In genomic region chr2:207097278-207097677, GRCh38 we compare ENCODE assay signal across 19 cellular contexts.
"Had no signal": no experiment of that assay in that cellular context is flagged by ENCODE, and none has a peak within 500 bp of the region (broad histone marks: within the 10 kb centered on the region; RNA-seq: fewer than 3 reads in every experiment).

No MANE protein-coding gene starts in this region.

- H3K27me3 ChIP-seq: adrenal gland, esophagus squamous epithelium, sigmoid colon, spleen had no signal

- H3K27ac ChIP-seq: adrenal gland, esophagus squamous epithelium, prostate gland, sigmoid colon, spleen, WERI-Rb-1 had no signal

- H3K4me3 ChIP-seq: adrenal gland, esophagus squamous epithelium, prostate gland, sigmoid colon, spleen, thoracic aorta had no signal

- DNase-seq: activated CD4-positive, alpha-beta T cell treated with anti-CD3 and anti-CD28 coated beads, Interleukin-2, amount 50 U/mL, for 4 hours; activated effector memory CD4-positive, alpha-beta T cell treated with anti-CD3 and anti-CD28 coated beads, Interleukin-2, amount 50 U/mL, for 16 hours; activated naive CD4-positive, alpha-beta T cell treated with anti-CD3 and anti-CD28 coated beads, Interleukin-2, amount 50 U/mL, for 16 hours; activated T-cell treated with anti-CD3 and anti-CD28 coated beads, Interleukin-2, amount 50 U/mL, for 72 hours; adrenal gland; dermis blood vessel endothelial cell; effector memory CD4-positive, alpha-beta T cell; esophagus squamous epithelium; hippocampal formation; sigmoid colon; spleen; stimulated activated CD4-positive, alpha-beta T cell treated with anti-CD3 and anti-CD28 coated beads, Interleukin-4, amount 100 ng/mL, for 4 hours; SW 1271; T-helper 2 cell; WERI-Rb-1 had no signal

- H3K36me3 ChIP-seq: adrenal gland, esophagus squamous epithelium, prostate gland, sigmoid colon, thoracic aorta, WERI-Rb-1 had no signal

- H3K9me3 ChIP-seq: adrenal gland, esophagus squamous epithelium, prostate gland, sigmoid colon, thoracic aorta had no signal

- H3K27me3 Mint-ChIP-seq: memory B cell; stimulated activated memory B cell treated with anti-CD40 and anti-IgM and Interleukin-4, amounts not matched to agents 10 μg/mL and 1 μg/mL and 100 μg/mL, for 72 hours had no signal

- H3K4me1 ChIP-seq: adrenal gland, esophagus squamous epithelium, prostate gland had no signal

- H3K4me3 Mint-ChIP-seq: activated T-cell treated with anti-CD3 and anti-CD28 coated beads, Interleukin-2, amount 50 U/mL, for 72 hours; memory B cell; stimulated activated memory B cell treated with anti-CD40 and anti-IgM and Interleukin-4, amounts not matched to agents 10 μg/mL and 1 μg/mL and 100 μg/mL, for 72 hours had no signal

- H3K27ac Mint-ChIP-seq: activated T-cell treated with anti-CD3 and anti-CD28 coated beads, Interleukin-2, amount 50 U/mL, for 72 hours; memory B cell; stimulated activated memory B cell treated with anti-CD40 and anti-IgM and Interleukin-4, amounts not matched to agents 10 μg/mL and 1 μg/mL and 100 μg/mL, for 72 hours had no signal

- ATAC-seq: activated T-cell treated with anti-CD3 and anti-CD28 coated beads, Interleukin-2, amount 50 U/mL, for 72 hours; stimulated activated memory B cell treated with anti-CD40 and anti-IgM and Interleukin-4, amounts not matched to agents 10 μg/mL and 1 μg/mL and 100 μg/mL, for 72 hours had no signal
